ENCODE assay signal across 19 cellular contexts in the genomic region with DNA sequence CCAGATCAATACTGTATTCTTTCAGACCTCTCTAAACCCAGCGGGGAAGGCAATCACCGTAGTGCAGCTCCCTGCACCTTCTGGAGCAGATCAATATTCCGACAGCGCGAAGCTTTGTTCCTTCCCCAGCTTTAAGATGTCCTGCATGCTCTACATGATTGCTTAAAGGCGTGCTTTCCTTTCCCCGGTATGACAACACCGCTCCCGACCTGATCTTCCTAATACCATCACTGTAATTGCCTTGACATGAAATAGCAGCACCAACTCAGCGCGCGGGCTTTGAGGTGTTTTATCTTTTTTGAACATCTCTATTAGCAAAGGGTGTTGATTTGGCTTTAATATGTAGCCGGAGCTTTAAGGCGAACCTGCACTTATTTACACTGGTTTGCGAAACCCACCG.
DNase-seq lines count a peak whose midpoint lies in the region; ATAC-seq, FAIRE-seq and TF ChIP-seq lines count a peak whose summit lies in the region.
"Had no signal": no experiment of that assay in that cellular context is flagged by ENCODE, and none has a peak within 500 bp of the region (broad histone marks: within the 10 kb centered on the region; RNA-seq: fewer than 3 reads in every experiment).

No MANE protein-coding gene starts in this region.

- no peak overlapping the region for H2AK5ac ChIP-seq in trophoblast cell (ENCODE audit: low read length)

- H3K79me2 ChIP-seq in trophoblast cell (ENCODE audit: control insufficient read depth, insufficient read depth, low read length, poor library complexity), result no peaks in the 10 kb centered on the region

- H3K14ac ChIP-seq in trophoblast cell (ENCODE audit: low read length), result no peak overlapping the region

- H3K79me1 ChIP-seq in trophoblast cell (ENCODE audit: low read length), result no peaks in the 10 kb centered on the region

- H3K4ac ChIP-seq in trophoblast cell (ENCODE audit: low read depth, low read length), result no peak overlapping the region

- intact Hi-C loops in activated CD4-positive, alpha-beta T cell treated with anti-CD3 and anti-CD28 coated beads for 36 hours (cut with DNase I, micrococcal nuclease), result no loop called here

- no peak overlapping the region for H3K27ac ChIP-seq in BLaER1
- H3K27ac ChIP-seq in HEK293 (ENCODE audit: extremely low read depth, low read depth, low read length), result no peak overlapping the region
- H3K27ac ChIP-seq in trophoblast cell (ENCODE audit: low read depth, low read length), result no peak overlapping the region

- no peak overlapping the region for H2BK12ac ChIP-seq in trophoblast cell (ENCODE audit: low read length)

- H3K4me1 ChIP-seq in BLaER1 (peaks cover 42% of the 10 kb centered on the region), HEK293 (ENCODE audit: control insufficient read depth, insufficient read depth, low read length) (0 out of 2 replicates have a peak, but pooled peaks cover 3% of the 10 kb centered on the region), trophoblast cell (ENCODE audit: control insufficient read depth in 1 of 2, insufficient read depth in 2 of 2, low read length in 2 of 2) (peaks cover 0 to 2% of the 10 kb centered on the region in 2 experiments)

- no peaks in the 10 kb centered on the region for H3K27me3 Mint-ChIP-seq in activated CD4-positive, alpha-beta T cell treated with anti-CD3 and anti-CD28 coated beads for 36 hours
- H3K27me3 Mint-ChIP-seq: B cell had no signal

- H2BK5ac ChIP-seq in trophoblast cell (ENCODE audit: low read depth, low read length, poor library complexity), result no peak overlapping the region

- no peak for ATAC-seq in activated CD4-positive, alpha-beta T cell treated with anti-CD3 and anti-CD28 coated beads for 36 hours
- no peak for ATAC-seq in activated CD4-positive, CD25-positive, alpha-beta regulatory T cell treated with anti-CD3 and anti-CD28 coated beads, Interleukin-2, amount 50 U/mL, for 24 hours
- ATAC-seq: CD8-positive, alpha-beta T cell; HepG2 had no signal

- no peaks in the 10 kb centered on the region for H3K36me3 Mint-ChIP-seq in activated CD4-positive, alpha-beta T cell treated with anti-CD3 and anti-CD28 coated beads for 36 hours (ENCODE audit: low read depth)
- H3K36me3 Mint-ChIP-seq: CD14-positive monocyte; CD8-positive, alpha-beta T cell had no signal

- POLR2A ChIA-PET in HEK293 (lab: Yijun Ruan, JAX), result no interaction called here
- POLR2A ChIA-PET in activated CD4-positive, alpha-beta T cell treated with anti-CD3 and anti-CD28 coated beads for 36 hours (lab: Charles Lee), result no interaction called here

- H3K36me3 ChIP-seq in BLaER1 (no peaks in the 10 kb centered on the region), HEK293 (ENCODE audit: control insufficient read depth in 2 of 2, insufficient read depth in 1 of 2, low read length in 2 of 2) (no peaks in the 10 kb centered on the region), trophoblast cell (ENCODE audit: control insufficient read depth in 1 of 2, insufficient read depth in 2 of 2, low read length in 2 of 2) (no peaks in the 10 kb centered on the region)

- H3K9me3 ChIP-seq in BLaER1, result no peaks in the 10 kb centered on the region
- no peaks in the 10 kb centered on the region for H3K9me3 ChIP-seq in HEK293 (ENCODE audit: control insufficient read depth, insufficient read depth, low read depth, low read length)
- no peaks in the 10 kb centered on the region for H3K9me3 ChIP-seq in trophoblast cell (ENCODE audit: insufficient read depth, low read depth, low read length)

- no peak overlapping the region for H3K23ac ChIP-seq in trophoblast cell (ENCODE audit: low read length)

- H2BK120ac ChIP-seq in trophoblast cell (ENCODE audit: insufficient read depth, low read length, poor library complexity), result no peak overlapping the region

- CTCF ChIA-PET in HEK293 (lab: Yijun Ruan, JAX), result no interaction called here
- CTCF ChIA-PET in activated CD4-positive, alpha-beta T cell treated with anti-CD3 and anti-CD28 coated beads for 36 hours (lab: Charles Lee), result no interaction called here

- H3K9ac ChIP-seq in BLaER1, result no peak overlapping the region
- no peak overlapping the region for H3K9ac ChIP-seq in trophoblast cell (ENCODE audit: low read length)

- no CpG with 5 or more reads among the region's 16 CpGs for WGBS in trophoblast cell (ENCODE audit: extremely low coverage, insufficient coverage, insufficient read length)

- H4K20me1 ChIP-seq in BLaER1, result peaks cover 33% of the 10 kb centered on the region; the same call in 1 of the 2 replicates

- H3K4me2 ChIP-seq in BLaER1 (peak overlapping the region; percentile 86), trophoblast cell (ENCODE audit: low read length) (no peak overlapping the region)

- H3K4me1 Mint-ChIP-seq in activated CD4-positive, alpha-beta T cell treated with anti-CD3 and anti-CD28 coated beads for 36 hours, result no peaks in the 10 kb centered on the region
- H3K4me1 Mint-ChIP-seq: B cell had no signal

- H3K27ac Mint-ChIP-seq in activated CD4-positive, alpha-beta T cell treated with anti-CD3 and anti-CD28 coated beads for 36 hours, result no peak overlapping the region
- H3K27ac Mint-ChIP-seq: B cell; CD14-positive monocyte; CD8-positive, alpha-beta T cell; H9; HFFc6 had no signal

- H3K27me3 ChIP-seq in BLaER1, result peaks cover 25% of the 10 kb centered on the region
- no peaks in the 10 kb centered on the region for H3K27me3 ChIP-seq in trophoblast cell (ENCODE audit: insufficient read depth, low read length)

- no peak overlapping the region for H4K12ac ChIP-seq in trophoblast cell (ENCODE audit: low read depth, low read length)

- no peak overlapping the region for H3K4me3 Mint-ChIP-seq in activated CD4-positive, alpha-beta T cell treated with anti-CD3 and anti-CD28 coated beads for 36 hours
- H3K4me3 Mint-ChIP-seq: B cell; CD14-positive monocyte; CD8-positive, alpha-beta T cell; H9; HFFc6 had no signal

- no peak overlapping the region for H4K91ac ChIP-seq in trophoblast cell (ENCODE audit: low read depth, low read length)

- H3K9me3 Mint-ChIP-seq in activated CD4-positive, alpha-beta T cell treated with anti-CD3 and anti-CD28 coated beads for 36 hours (ENCODE audit: low read depth), result peaks cover 2% of the 10 kb centered on the region
- H3K9me3 Mint-ChIP-seq: H9 had no signal

- H3K4me3 ChIP-seq in BLaER1 (no peak overlapping the region), HEK293 (ENCODE audit: low read depth, low read length) (no peak overlapping the region), trophoblast cell (ENCODE audit: low read depth, low read length) (no peak overlapping the region)

- H2AFZ ChIP-seq in trophoblast cell (ENCODE audit: insufficient read depth, low read length, poor library complexity), result no peak overlapping the region

- DNase-seq in islet precursor cell (peak; percentile 52), trophoblast cell (peak; percentile 75 to 76), NCI-H1436 (lab: John Stamatoyannopoulos, UW) (no peak), D721Med (ENCODE audit: insufficient read length, low spot score) (no peak)
- DNase-seq in activated CD4-positive, alpha-beta T cell treated with anti-CD3 and anti-CD28 coated beads for 36 hours, result no peak
- DNase-seq: CD8-positive, alpha-beta T cell; COR-L47; DMS53; GOT3; H9; HFFc6 had no signal

- no peak for FAIRE-seq in D721Med (lab: Jason Lieb, UNC)
- FAIRE-seq: GM18507, HepG2, HTR-8/SVneo had no signal

- H3K18ac ChIP-seq in trophoblast cell (ENCODE audit: low read length), result no peak overlapping the region

- H4K8ac ChIP-seq in trophoblast cell (ENCODE audit: low read depth, low read length), result no peak overlapping the region

- no peak for TF ChIP-seq CTCF in HEK293 (tag by site-specific recombination; IDR thresholded peaks at IDR 0.05)
- no peak for TF ChIP-seq CTCF in D721Med (IDR thresholded peaks at IDR 0.05; ENCODE audit: insufficient read depth, missing control alignments)

TF ChIP-seq in HEK293, 187 proteins besides CTCF, POLR2A, EP300 and RAD21:
- no peak for TF ChIP-seq ELK4 (IDR thresholded peaks at IDR 0.05; ENCODE audit: borderline replicate concordance, low read depth, low read length)
- TF ChIP-seq TRIM28 (IDR thresholded peaks at IDR 0.05; ENCODE audit: borderline replicate concordance, low read length), result peak; percentile 57; the same call in 1 of the 2 replicates
- TF ChIP-seq ZNF341 (tag by site-specific recombination; IDR thresholded peaks at IDR 0.05; ENCODE audit: low read depth), result no peak

Comparison
In these comparisons a context has a peak if more than half of its experiments do, and no peak if none do; other contexts are left out.
1. DNase-seq: peak in islet precursor cell (single experiment) and trophoblast cell (2 of 2); none in NCI-H1436 (single experiment), activated CD4-positive, alpha-beta T cell treated with anti-CD3 and anti-CD28 coated beads for 36 hours (single experiment) and D721Med (single experiment).